In genomic region chr22:45977003-45977395, GRCh38 we compare ENCODE assay signal across 9 cellular contexts. TPM values are rescaled to one million over a fixed set of nuclear protein-coding genes. Genes with fewer than 3 reads are reported as not detected.
A peak's percentile ranks its signal among the peaks of the same experiment; 100 is the strongest.
DNase-seq lines count a peak whose midpoint lies in the region; ATAC-seq and TF ChIP-seq lines count a peak whose summit lies in the region.
"Had no signal": no experiment of that assay in that cellular context is flagged by ENCODE, and none has a peak within 500 bp of the region (broad histone marks: within the 10 kb centered on the region; RNA-seq: fewer than 3 reads in every experiment).

Gene WNT7B (minus strand): TSS chr22:45977162. CDS start chr22:45976754, 408 bp downstream.

- H3K9me3 Mint-ChIP-seq in activated naive CD4-positive, alpha-beta T cell treated with anti-CD3 and anti-CD28 coated beads, Interleukin-2, amount 50 U/mL, for 24 hours: no peaks in the 10 kb centered on the region

- H3K4me1 Mint-ChIP-seq in activated naive CD4-positive, alpha-beta T cell treated with anti-CD3 and anti-CD28 coated beads, Interleukin-2, amount 50 U/mL, for 24 hours: peaks cover 7% of the 10 kb centered on the region

- in situ Hi-C loops in transverse colon (cut with MboI; ENCODE audit: low pct_ligation_motif_present in 1 of 4, low pct_unique_long_range_greater_than_20kb in 1 of 4, low sequenced_read_pairs in 3 of 4): no loop called here

- H3K4me3 Mint-ChIP-seq in activated naive CD4-positive, alpha-beta T cell treated with anti-CD3 and anti-CD28 coated beads, Interleukin-2, amount 50 U/mL, for 24 hours: peak within 1 kb of the TSS; percentile 68

- intact Hi-C loops in transverse colon (cut with DNase I; ENCODE audit: low total_unique reads): no loop called here

- H3K4me3 ChIP-seq in iPS DF 6.9 (ENCODE audit: low read length): peak within 1 kb of the TSS; percentile 12; the same call in 1 of the 2 replicates
- peak within 1 kb of the TSS in 3 of 4 donors; percentile 3 to 35 (median 10) for H3K4me3 ChIP-seq in transverse colon

- no peak for ATAC-seq in GM19351 (IDR thresholded peaks at IDR 0.05; ENCODE audit: unreplicated experiment)
- no peak for ATAC-seq in HG03280 (IDR thresholded peaks at IDR 0.05; ENCODE audit: unreplicated experiment)

- H3K4me1 ChIP-seq in iPS DF 6.9 (ENCODE audit: control insufficient read depth, insufficient read depth, low read length): peaks cover 7% of the 10 kb centered on the region
- H3K4me1 ChIP-seq in transverse colon: peaks cover 3 to 30% (median 25%) of the 10 kb centered on the region in 4 donors

- TF ChIP-seq CTCF in RWPE1 (conservative IDR thresholded peaks at IDR 0.05; ENCODE audit: low read depth) (no peak), transverse colon (IDR thresholded peaks at IDR 0.05) (no peak)

- peaks cover 3% of the 10 kb centered on the region; the same call in 1 of the 2 replicates for H3K9me3 ChIP-seq in iPS DF 6.9 (ENCODE audit: control insufficient read depth, insufficient read depth, low read length)
- no peaks in the 10 kb centered on the region for H3K9me3 ChIP-seq in transverse colon

- H3K27me3 ChIP-seq in iPS DF 6.9 (ENCODE audit: control insufficient read depth, insufficient read depth, low read length) (peaks cover 58% of the 10 kb centered on the region), transverse colon (peaks cover 66% of the 10 kb centered on the region)

- H3K27ac Mint-ChIP-seq in activated naive CD4-positive, alpha-beta T cell treated with anti-CD3 and anti-CD28 coated beads, Interleukin-2, amount 50 U/mL, for 24 hours: no peak within 1 kb of the TSS

- no peak for TF ChIP-seq EP300 in transverse colon (IDR thresholded peaks at IDR 0.05; ENCODE audit: low read depth)

- peak within 1 kb of the TSS; percentile 68 for H3K27ac ChIP-seq in RWPE1
- no peak within 1 kb of the TSS for H3K27ac ChIP-seq in iPS DF 6.9 (ENCODE audit: low read length)
- H3K27ac ChIP-seq in transverse colon: no peak within 1 kb of the TSS

- TF ChIP-seq POLR2A in transverse colon (IDR thresholded peaks at IDR 0.05): no peak

- POLR2A ChIA-PET in RWPE1 (lab: Yijun Ruan, JAX; ENCODE audit: low non-redundant PET): interaction anchor here (0.6 kb wide), 2 partner anchors 11 to 32 kb away, joined by 3 read pairs; no protein-coding TSS in a partner anchor

- peaks cover 20% of the 10 kb centered on the region for H3K27me3 Mint-ChIP-seq in activated naive CD4-positive, alpha-beta T cell treated with anti-CD3 and anti-CD28 coated beads, Interleukin-2, amount 50 U/mL, for 24 hours

- H3K36me3 Mint-ChIP-seq in activated naive CD4-positive, alpha-beta T cell treated with anti-CD3 and anti-CD28 coated beads, Interleukin-2, amount 50 U/mL, for 24 hours: no peaks in the 10 kb centered on the region

- WGBS in iPS DF 6.9 (ENCODE audit: insufficient coverage, insufficient read length): no CpG with 5 or more reads among the region's 48 CpGs
- WGBS in transverse colon (ENCODE audit: low coverage in 1 of 2), 2 donors: 2% methylated on average over 27 of the region's 48 CpGs; no CpG with 5 or more reads in 1 of the 2 donors

- CTCF ChIA-PET in RWPE1 (lab: Yijun Ruan, JAX): interaction anchor here (0.6 kb wide), 2 partner anchors 325 to 399 kb away, joined by 3 read pairs; no protein-coding TSS in a partner anchor

- H3K36me3 ChIP-seq in iPS DF 6.9 (ENCODE audit: control insufficient read depth, insufficient read depth, low read length): no peaks in the 10 kb centered on the region
- no peaks in the 10 kb centered on the region for H3K36me3 ChIP-seq in transverse colon

- DNase-seq in activated naive CD4-positive, alpha-beta T cell (lab: John Stamatoyannopoulos, UW): no peak
- peak; percentile 63 for DNase-seq in RWPE1 (ENCODE audit: low spot score)
- no peak for DNase-seq in iPS DF 6.9 (ENCODE audit: low read depth, low spot score)
- DNase-seq in transverse colon: no peak
- DNase-seq in cerebellar cortex (ENCODE audit: low spot score): no peak

RNA-seq across cellular contexts. Expression of gene WNT7B, which starts in this region (rescaled TPM):
- total RNA-seq in transverse colon: not detected
- total RNA-seq: skeletal muscle tissue had no signal
